In genomic region chr2:3172265-3172935, GRCh38 we compare ENCODE assay signal across 20 cellular contexts.
DNase-seq lines count a peak whose midpoint lies in the region; ATAC-seq lines count a peak whose summit lies in the region.
"Had no signal": no experiment of that assay in that cellular context is flagged by ENCODE, and none has a peak within 500 bp of the region (broad histone marks: within the 10 kb centered on the region; RNA-seq: fewer than 3 reads in every experiment).

No MANE protein-coding gene starts in this region.

- ATAC-seq in esophagus mucosa = peak; percentile 86
- no peak for ATAC-seq in stimulated activated effector memory CD8-positive, alpha-beta T cell treated with anti-CD3 and anti-CD28 coated beads, Interleukin-12 subunit alpha, Interleukin-12 subunit beta, amount 100 ng/mL, for 72 hours
- ATAC-seq in stimulated activated memory B cell treated with anti-CD40 and anti-IgM and Interleukin-4, amounts not matched to agents 10 μg/mL and 1 μg/mL and 100 μg/mL, for 72 hours = no peak
- ATAC-seq: activated CD8-positive, alpha-beta T cell treated with anti-CD3 and anti-CD28 coated beads for 36 hours had no signal

- DNase-seq in activated effector memory CD4-positive, alpha-beta T cell treated with anti-CD3 and anti-CD28 coated beads, Interleukin-2, amount 50 U/mL, for 16 hours = peak; percentile 57
- DNase-seq in activated effector memory CD4-positive, alpha-beta T cell treated with Interleukin-2 at 50 U/mL for 16 hours = no peak
- DNase-seq in NCI-H2196 (lab: John Stamatoyannopoulos, UW; ENCODE audit: unreplicated experiment) (peak; percentile 52), NCI-H2081 (lab: John Stamatoyannopoulos, UW) (no peak)
- no peak for DNase-seq in stimulated activated effector memory CD8-positive, alpha-beta T cell treated with anti-CD3 and anti-CD28 coated beads, Interleukin-12 subunit alpha, Interleukin-12 subunit beta, amount 100 ng/mL, for 72 hours (ENCODE audit: low spot score in 2 of 2)
- no peak for DNase-seq in effector CD8-positive, alpha-beta T cell (lab: John Stamatoyannopoulos, UW)
- DNase-seq: activated CD8-positive, alpha-beta T cell treated with anti-CD3 and anti-CD28 coated beads for 36 hours; activated T-cell treated with anti-CD3 and anti-CD28 coated beads, Interleukin-2, amount 50 U/mL, for 24 hours; Calu3; GF-D8; HCEC 1CT; NCI-H2029 treated with DMSO at 0.1 percent for 48 hours; stimulated activated CD4-positive, alpha-beta T cell treated with anti-CD3 and anti-CD28 coated beads, Interleukin-4, amount 100 ng/mL, for 4 hours had no signal

- peaks cover 20% of the 10 kb centered on the region for H3K36me3 Mint-ChIP-seq in stimulated activated effector memory CD8-positive, alpha-beta T cell treated with anti-CD3 and anti-CD28 coated beads, Interleukin-12 subunit alpha, Interleukin-12 subunit beta, amount 100 ng/mL, for 72 hours
- peaks cover 73% of the 10 kb centered on the region for H3K36me3 Mint-ChIP-seq in stimulated activated memory B cell treated with anti-CD40 and anti-IgM and Interleukin-4, amounts not matched to agents 10 μg/mL and 1 μg/mL and 100 μg/mL, for 72 hours

- no peaks in the 10 kb centered on the region for H3K27me3 Mint-ChIP-seq in stimulated activated memory B cell treated with anti-CD40 and anti-IgM and Interleukin-4, amounts not matched to agents 10 μg/mL and 1 μg/mL and 100 μg/mL, for 72 hours
- H3K27me3 Mint-ChIP-seq: activated CD8-positive, alpha-beta T cell treated with anti-CD3 and anti-CD28 coated beads for 36 hours; activated naive CD4-positive, alpha-beta T cell treated with anti-CD3 and anti-CD28 coated beads, Interleukin-2, amount 50 U/mL, for 24 hours; activated T-cell treated with anti-CD3 and anti-CD28 coated beads, Interleukin-2, amount 50 U/mL, for 24 hours; progenitor cell of endocrine pancreas had no signal

- H3K4me3 Mint-ChIP-seq in stimulated activated effector memory CD8-positive, alpha-beta T cell treated with anti-CD3 and anti-CD28 coated beads, Interleukin-12 subunit alpha, Interleukin-12 subunit beta, amount 100 ng/mL, for 72 hours = no peak overlapping the region
- H3K4me3 Mint-ChIP-seq in stimulated activated memory B cell treated with anti-CD40 and anti-IgM and Interleukin-4, amounts not matched to agents 10 μg/mL and 1 μg/mL and 100 μg/mL, for 72 hours = no peak overlapping the region
- H3K4me3 Mint-ChIP-seq: activated CD8-positive, alpha-beta T cell treated with anti-CD3 and anti-CD28 coated beads for 36 hours; activated naive CD4-positive, alpha-beta T cell treated with anti-CD3 and anti-CD28 coated beads, Interleukin-2, amount 50 U/mL, for 24 hours; activated T-cell treated with anti-CD3 and anti-CD28 coated beads, Interleukin-2, amount 50 U/mL, for 24 hours; mesothelial cell of epicardium; nephron; T-helper 2 cell treated with Interferon-gamma antibody and Interleukin-4, amounts not matched to agents 5 μg/mL and 100 μg/mL, for 36 hours had no signal

- H3K27ac Mint-ChIP-seq in stimulated activated effector memory CD8-positive, alpha-beta T cell treated with anti-CD3 and anti-CD28 coated beads, Interleukin-12 subunit alpha, Interleukin-12 subunit beta, amount 100 ng/mL, for 72 hours = peak overlapping the region; percentile 20
- no peak overlapping the region for H3K27ac Mint-ChIP-seq in stimulated activated memory B cell treated with anti-CD40 and anti-IgM and Interleukin-4, amounts not matched to agents 10 μg/mL and 1 μg/mL and 100 μg/mL, for 72 hours
- H3K27ac Mint-ChIP-seq: activated CD8-positive, alpha-beta T cell treated with anti-CD3 and anti-CD28 coated beads for 36 hours; activated naive CD4-positive, alpha-beta T cell treated with anti-CD3 and anti-CD28 coated beads, Interleukin-2, amount 50 U/mL, for 24 hours; activated T-cell treated with anti-CD3 and anti-CD28 coated beads, Interleukin-2, amount 50 U/mL, for 24 hours; mesothelial cell of epicardium; nephron; progenitor cell of endocrine pancreas; T-helper 2 cell treated with Interferon-gamma antibody and Interleukin-4, amounts not matched to agents 5 μg/mL and 100 μg/mL, for 36 hours had no signal

- no peaks in the 10 kb centered on the region for H3K9me3 Mint-ChIP-seq in stimulated activated effector memory CD8-positive, alpha-beta T cell treated with anti-CD3 and anti-CD28 coated beads, Interleukin-12 subunit alpha, Interleukin-12 subunit beta, amount 100 ng/mL, for 72 hours
- no peaks in the 10 kb centered on the region for H3K9me3 Mint-ChIP-seq in stimulated activated memory B cell treated with anti-CD40 and anti-IgM and Interleukin-4, amounts not matched to agents 10 μg/mL and 1 μg/mL and 100 μg/mL, for 72 hours
- H3K9me3 Mint-ChIP-seq: activated CD8-positive, alpha-beta T cell treated with anti-CD3 and anti-CD28 coated beads for 36 hours; activated naive CD4-positive, alpha-beta T cell treated with anti-CD3 and anti-CD28 coated beads, Interleukin-2, amount 50 U/mL, for 24 hours; activated T-cell treated with anti-CD3 and anti-CD28 coated beads, Interleukin-2, amount 50 U/mL, for 24 hours; mesothelial cell of epicardium; nephron; T-helper 2 cell treated with Interferon-gamma antibody and Interleukin-4, amounts not matched to agents 5 μg/mL and 100 μg/mL, for 36 hours had no signal

- no peaks in the 10 kb centered on the region for H3K4me1 Mint-ChIP-seq in stimulated activated effector memory CD8-positive, alpha-beta T cell treated with anti-CD3 and anti-CD28 coated beads, Interleukin-12 subunit alpha, Interleukin-12 subunit beta, amount 100 ng/mL, for 72 hours
- no peaks in the 10 kb centered on the region for H3K4me1 Mint-ChIP-seq in stimulated activated memory B cell treated with anti-CD40 and anti-IgM and Interleukin-4, amounts not matched to agents 10 μg/mL and 1 μg/mL and 100 μg/mL, for 72 hours
- H3K4me1 Mint-ChIP-seq: activated naive CD4-positive, alpha-beta T cell treated with anti-CD3 and anti-CD28 coated beads, Interleukin-2, amount 50 U/mL, for 24 hours had no signal

Comparison
In these comparisons a context has a peak if more than half of its experiments do, and no peak if none do; other contexts are left out.
1. DNase-seq: peak in activated effector memory CD4-positive, alpha-beta T cell treated with anti-CD3 and anti-CD28 coated beads, Interleukin-2, amount 50 U/mL, for 16 hours (single experiment) and NCI-H2196 (single experiment); none in activated effector memory CD4-positive, alpha-beta T cell treated with Interleukin-2 at 50 U/mL for 16 hours (single experiment), stimulated activated effector memory CD8-positive, alpha-beta T cell treated with anti-CD3 and anti-CD28 coated beads, Interleukin-12 subunit alpha, Interleukin-12 subunit beta, amount 100 ng/mL, for 72 hours (0 of 2), NCI-H2081 (0 of 2) and effector CD8-positive, alpha-beta T cell (single experiment).